Comparison of ENCODE assay signal across 26 cellular contexts in genomic region chr6:138554146-138554545, GRCh38. TPM values are rescaled to one million over a fixed set of nuclear protein-coding genes. Genes with fewer than 3 reads are reported as not detected.
DNase-seq lines count a peak whose midpoint lies in the region; ATAC-seq, FAIRE-seq and TF ChIP-seq lines count a peak whose summit lies in the region.
"Had no signal": no experiment of that assay in that cellular context is flagged by ENCODE, and none has a peak within 500 bp of the region (broad histone marks: within the 10 kb centered on the region; RNA-seq: fewer than 3 reads in every experiment).

No MANE protein-coding gene starts in this region.

- in situ Hi-C loops in GM12878 (cut with MboI): no loop called here

- TF ChIP-seq EP300 in GM12878 (IDR thresholded peaks at IDR 0.05; ENCODE audit: borderline replicate concordance in 1 of 2, control insufficient read depth in 1 of 2, low read depth in 2 of 2, low read length in 2 of 2): no peak

- TF ChIP-seq CTCF in GM12878 (IDR thresholded peaks at IDR 0.05 in 2 of 3, conservative IDR thresholded peaks at IDR 0.05 in 1 of 3; ENCODE audit: control insufficient read depth in 2 of 3, extremely low read depth in 1 of 3, insufficient read depth in 1 of 3, low read depth in 3 of 3, low read length in 3 of 3) (no peak), parathyroid adenoma (IDR thresholded peaks at IDR 0.05) (no peak), PC-3 (conservative IDR thresholded peaks at IDR 0.05; ENCODE audit: low read depth, low read length) (no peak)

- FAIRE-seq in GM19239 (lab: Jason Lieb, UNC) (peak; percentile 21), GM12878 (lab: Jason Lieb, UNC) (no peak)
- FAIRE-seq: H54, RCC 7860 had no signal

- no peak overlapping the region for H3K9ac ChIP-seq in BLaER1
- H3K9ac ChIP-seq in GM12878 (ENCODE audit: control insufficient read depth, insufficient read depth, low read length): no peak overlapping the region
- no peak overlapping the region for H3K9ac ChIP-seq in parathyroid adenoma
- no peak overlapping the region for H3K9ac ChIP-seq in PC-3 (ENCODE audit: low read length)
- H3K9ac ChIP-seq: SK-N-SH had no signal

- no peak overlapping the region for H2AFZ ChIP-seq in GM12878 (ENCODE audit: control insufficient read depth, low read depth, low read length)
- H2AFZ ChIP-seq in parathyroid adenoma: peak overlapping the region; percentile 58
- no peak overlapping the region for H2AFZ ChIP-seq in PC-3 (ENCODE audit: low read length)

- H3K4me2 ChIP-seq in BLaER1 (peak overlapping the region; percentile 69), GM12878 (ENCODE audit: control insufficient read depth, insufficient read depth) (no peak overlapping the region), parathyroid adenoma (ENCODE audit: low read length) (peak overlapping the region; percentile 13), PC-3 (ENCODE audit: low read length) (no peak overlapping the region)
- H3K4me2 ChIP-seq: SK-N-SH had no signal

- TF ChIP-seq POLR2A in GM12878 (IDR thresholded peaks at IDR 0.05; ENCODE audit: low read depth, low read length): no peak

- H3K4me1 ChIP-seq in BLaER1: peaks cover 31% of the 10 kb centered on the region
- no peaks in the 10 kb centered on the region for H3K4me1 ChIP-seq in GM12878 (ENCODE audit: control insufficient read depth, insufficient read depth, low read length)
- H3K4me1 ChIP-seq in parathyroid adenoma: peaks cover 19% of the 10 kb centered on the region
- peaks cover 11% of the 10 kb centered on the region for H3K4me1 ChIP-seq in PC-3 (ENCODE audit: insufficient read depth, low read length)

- H3K27me3 ChIP-seq in BLaER1 (no peaks in the 10 kb centered on the region), GM12878 (replicated peaks in 1 of 2; ENCODE audit: control insufficient read depth in 2 of 2, insufficient read depth in 2 of 2, low read length in 1 of 2) (no peaks in the 10 kb centered on the region), parathyroid adenoma (ENCODE audit: control insufficient read depth, insufficient read depth, low read length) (no peaks in the 10 kb centered on the region), H7 (ENCODE audit: control insufficient read depth, insufficient read depth, low read length) (no peaks in the 10 kb centered on the region), PC-3 (ENCODE audit: low read length) (no peaks in the 10 kb centered on the region)
- H3K27me3 ChIP-seq: MG63 had no signal

- RAD21 ChIA-PET in GM12878 (lab: Charles Lee; ENCODE audit: unreplicated experiment): interaction anchor here (0.9 kb wide), 1 partner anchor 212 kb away, joined by 4 read pairs; no protein-coding TSS in a partner anchor

- 25% methylated on average over 5 of the region's 5 CpGs for WGBS in GM12878 (ENCODE audit: insufficient coverage, insufficient replicate concordance, low lambda C conversion rate, missing lambda C conversion rate)

- H4K20me1 ChIP-seq in BLaER1 (no peaks in the 10 kb centered on the region), GM12878 (ENCODE audit: control insufficient read depth, insufficient read depth) (no peaks in the 10 kb centered on the region), PC-3 (ENCODE audit: low read length) (no peaks in the 10 kb centered on the region)

- no peaks in the 10 kb centered on the region for H3K9me3 ChIP-seq in BLaER1
- no peaks in the 10 kb centered on the region for H3K9me3 ChIP-seq in GM12878 (replicated peaks; ENCODE audit: control insufficient read depth, insufficient read depth, low read length)
- no peaks in the 10 kb centered on the region for H3K9me3 ChIP-seq in parathyroid adenoma (ENCODE audit: control insufficient read depth, low read length)
- no peaks in the 10 kb centered on the region for H3K9me3 ChIP-seq in PC-3 (ENCODE audit: low read length)
- H3K9me3 ChIP-seq: MG63, SK-N-SH had no signal

- SMC1A ChIA-PET in GM12878 (lab: Charles Lee; ENCODE audit: uncharacterized antibody, unreplicated experiment): interaction anchor here (1.0 to 1.3 kb wide), 4 partner anchors 17 to 177 kb away, joined by 3 to 4 read pairs (median 3); no protein-coding TSS in a partner anchor

- CTCF ChIA-PET in GM12878 (lab: Yijun Ruan, JAX) (interaction anchor here (1.0 to 1.9 kb wide), 6 partner anchors 15 to 45 kb away, joined by 3 to 15 read pairs (median 4); no protein-coding TSS in a partner anchor), PC-3 (lab: Charles Lee) (no interaction called here)

- POLR2A ChIA-PET in GM12878 (lab: Charles Lee) (no interaction called here), PC-3 (lab: Charles Lee; ENCODE audit: unreplicated experiment) (no interaction called here)

- H3K36me3 ChIP-seq in BLaER1 (no peaks in the 10 kb centered on the region), GM12878 (ENCODE audit: control insufficient read depth in 2 of 2, insufficient read depth in 2 of 2, low read length in 1 of 2) (no peaks in the 10 kb centered on the region), parathyroid adenoma (ENCODE audit: control insufficient read depth, insufficient read depth, low read length) (no peaks in the 10 kb centered on the region), H7 (replicated peaks; ENCODE audit: control insufficient read depth, insufficient read depth, low read length) (no peaks in the 10 kb centered on the region), PC-3 (ENCODE audit: low read depth, low read length) (no peaks in the 10 kb centered on the region)
- H3K36me3 ChIP-seq: MG63 had no signal

- ATAC-seq in GM12878: peak; percentile 56
- ATAC-seq in PC-3: no peak

- no peaks in the 10 kb centered on the region for H3K9me2 ChIP-seq in PC-3 (replicated peaks; ENCODE audit: low read length)
- H3K9me2 ChIP-seq: SK-N-SH had no signal

- no peak for TF ChIP-seq RAD21 in GM12878 (IDR thresholded peaks at IDR 0.05; ENCODE audit: insufficient read depth, low read depth, low read length)

- BruUV-seq in GM12878 (replicated peaks; lab: Mats Ljungman, UMichigan) (no TSS peak), PC-3 (replicated peaks; lab: Mats Ljungman, UMichigan) (no TSS peak)

- H3K79me2 ChIP-seq in GM12878 (ENCODE audit: control insufficient read depth, insufficient read depth, low read length) (no peaks in the 10 kb centered on the region), parathyroid adenoma (no peaks in the 10 kb centered on the region), PC-3 (ENCODE audit: low read length) (peaks cover 7% of the 10 kb centered on the region; the same call in 1 of the 2 replicates)

- H3K27ac ChIP-seq in BLaER1 (peak overlapping the region; percentile 61; the same call in 1 of the 2 replicates), GM12878 (ENCODE audit: control insufficient read depth, insufficient read depth) (no peak overlapping the region), parathyroid adenoma (peak overlapping the region; percentile 83), PC-3 (ENCODE audit: low read length) (no peak overlapping the region)

- H3F3A ChIP-seq in PC-3 (ENCODE audit: low read length, unreplicated experiment): no peaks in the 10 kb centered on the region

- DNase-seq in GM19239 (ENCODE audit: insufficient read length, low spot score): no peak
- DNase-seq in GM12878 (ENCODE audit: low read depth, low spot score): no peak
- no peak for DNase-seq in H7
- no peak for DNase-seq in inferior parietal cortex (ENCODE audit: extremely low spot score)
- DNase-seq in activated naive CD4-positive, alpha-beta T cell treated with Interleukin-2 at 50 U/mL for 16 hours: no peak
- no peak for DNase-seq in PC-3
- DNase-seq: 8988T; CD4-positive, alpha-beta T cell; COR-L47; DMS79; EL; GDM1; IMR-90; KG1; MG63; NCI-H1105 treated with DMSO at 0.1 percent for 48 hours; NCI-H146; NCI-H1930; NCI-H2107; NCI-H526 treated with DMSO at 0.1 percent for 48 hours; SK-N-SH; SW 1271 had no signal

- no peak overlapping the region for H3K4me3 ChIP-seq in BLaER1
- no peak overlapping the region for H3K4me3 ChIP-seq in GM12878
- H3K4me3 ChIP-seq in parathyroid adenoma (ENCODE audit: low read depth, low read length): no peak overlapping the region
- H3K4me3 ChIP-seq in H7 (ENCODE audit: insufficient read depth, low read depth, low read length): no peak overlapping the region
- H3K4me3 ChIP-seq in PC-3 (ENCODE audit: low read length): no peak overlapping the region
- H3K4me3 ChIP-seq: MG63 had no signal

- intact Hi-C loops in GM12878 (cut with micrococcal nuclease; ENCODE audit: unreplicated experiment) (no loop called here), PC-3 (cut with micrococcal nuclease) (no loop called here)

TF ChIP-seq in GM12878, 131 proteins besides CTCF, POLR2A, EP300 and RAD21 (continues in another document):
- TF ChIP-seq HDGF (IDR thresholded peaks at IDR 0.05) (no peak), EZH2 (IDR thresholded peaks at IDR 0.05; ENCODE audit: borderline replicate concordance, control insufficient read depth, low read depth, low read length) (no peak)

RNA-seq across cellular contexts. Expression of gene NHSL1, which starts 54.9 kb away (rescaled TPM):
- total RNA-seq in GM12878 (2013; cell fraction: nucleolus; rRNA removed): 39.6 and 44.5 TPM in 2 replicates
- 0.56 and 2.0 TPM in 2 replicates for total RNA-seq in GM12878 (2014; rRNA removed)
- total RNA-seq in GM12878 (2014; rRNA removed; fragmentation: Illumina TruSeq; extraction: Trizol): 0.64 and 0.67 TPM in 2 replicates
- total RNA-seq in GM12878 (2021): 1.2 and 2.7 TPM in 2 replicates
- polyA plus RNA-seq in GM12878 (2011; ENCODE audit: low read depth): 0.04 TPM
- polyA plus RNA-seq in GM12878 (2011; rRNA removed): 10.3 and 14.1 TPM in 2 replicates
- polyA plus RNA-seq in GM12878 (2011; cell fraction: cytosol; rRNA removed): 7.1 and 10.2 TPM in 2 replicates
- 28.6 and 29.1 TPM in 2 replicates for polyA plus RNA-seq in GM12878 (2011; cell fraction: nucleus; rRNA removed)
- 0.10 and 0.11 TPM in 2 replicates for polyA plus RNA-seq in GM12878 (2012)
- polyA plus RNA-seq in GM12878 (2014; fragmentation: Illumina TruSeq; extraction: Trizol): 0.35 and 1.1 TPM in 2 replicates
- polyA plus RNA-seq in GM12878 (2014; fragmentation: Nextera tagmentation; extraction: Ambion mirVana): under 1 TPM; 0.26 to 0.66 TPM
- polyA plus RNA-seq in GM12878 (2014; rRNA removed): 0.67 and 0.72 TPM in 2 replicates
- 1 to 10 TPM; 1.6 TPM for polyA plus RNA-seq in GM12878 (2016; fragmentation: Nextera tagmentation; extraction: Ambion mirVana)
- polyA minus RNA-seq in GM12878 (2011; rRNA and poly(A)+ RNA removed): 49.2 and 80.0 TPM in 2 replicates
- 22.2 and 29.9 TPM in 2 replicates for polyA minus RNA-seq in GM12878 (2011; cell fraction: cytosol; rRNA and poly(A)+ RNA removed)
- 38.2 and 59.5 TPM in 2 replicates for polyA minus RNA-seq in GM12878 (2011; cell fraction: nucleus; rRNA and poly(A)+ RNA removed)
- total RNA-seq in H7 (2014; rRNA removed; shearing (Covaris generic)): 13.3 and 14.8 TPM in 2 replicates
- 4.8 and 6.1 TPM in 2 replicates for total RNA-seq in PC-3 (2014; rRNA removed)

Comparison
In these comparisons a context has a peak if more than half of its experiments do, and no peak if none do; other contexts are left out.
1. H3K27ac ChIP-seq: peak in BLaER1 (single experiment) and parathyroid adenoma (single experiment); none in GM12878 (single experiment) and PC-3 (single experiment).
2. H3K4me2 ChIP-seq: peak in BLaER1 (single experiment) and parathyroid adenoma (single experiment); none in GM12878 (single experiment) and PC-3 (single experiment).